Comparison of ENCODE assay signal across 19 cellular contexts in genomic region chr14:90388982-90389381, GRCh38. TPM values are rescaled to one million over a fixed set of nuclear protein-coding genes. Genes with fewer than 3 reads are reported as not detected.
DNase-seq lines count a peak whose midpoint lies in the region; ATAC-seq and TF ChIP-seq lines count a peak whose summit lies in the region.
"Had no signal": no experiment of that assay in that cellular context is flagged by ENCODE, and none has a peak within 500 bp of the region (broad histone marks: within the 10 kb centered on the region; RNA-seq: fewer than 3 reads in every experiment).

No MANE protein-coding gene starts in this region.

- H3K9me3 ChIP-seq in parathyroid adenoma (ENCODE audit: control insufficient read depth, low read length): no peaks in the 10 kb centered on the region
- H3K9me3 ChIP-seq: HAP-1, testis had no signal

- peak; percentile 53 to 58 for ATAC-seq in activated T-cell treated with anti-CD3 and anti-CD28 coated beads, Interleukin-2, amount 50 U/mL, for 72 hours (replicated peaks in 1 of 2)
- ATAC-seq in GM23338 (no peak), HG02884 (IDR thresholded peaks at IDR 0.05; ENCODE audit: unreplicated experiment) (no peak)
- peak; percentile 60 for ATAC-seq in activated naive CD8-positive, alpha-beta T cell treated with anti-CD3 and anti-CD28 coated beads, Interleukin-2, amount 50 U/mL, for 24 hours

- H3K36me3 ChIP-seq in GM23338 (ENCODE audit: insufficient read depth) (no peaks in the 10 kb centered on the region), parathyroid adenoma (ENCODE audit: control insufficient read depth, insufficient read depth, low read length) (no peaks in the 10 kb centered on the region)
- H3K36me3 ChIP-seq: HAP-1 had no signal

- H3K36me3 Mint-ChIP-seq in activated T-cell treated with anti-CD3 and anti-CD28 coated beads, Interleukin-2, amount 50 U/mL, for 72 hours (ENCODE audit: insufficient read depth in 2 of 2): no peaks in the 10 kb centered on the region
- no peaks in the 10 kb centered on the region for H3K36me3 Mint-ChIP-seq in GM23338 (ENCODE audit: low read depth)
- H3K36me3 Mint-ChIP-seq in activated naive CD8-positive, alpha-beta T cell treated with anti-CD3 and anti-CD28 coated beads, Interleukin-2, amount 50 U/mL, for 24 hours (ENCODE audit: low read depth): no peaks in the 10 kb centered on the region
- H3K36me3 Mint-ChIP-seq: CD4-positive, CD25-positive, alpha-beta regulatory T cell had no signal

- H3K9me3 Mint-ChIP-seq in activated T-cell treated with anti-CD3 and anti-CD28 coated beads, Interleukin-2, amount 50 U/mL, for 72 hours: peaks cover 0 to 2% of the 10 kb centered on the region in 2 donors
- H3K9me3 Mint-ChIP-seq in GM23338: no peaks in the 10 kb centered on the region
- no peaks in the 10 kb centered on the region for H3K9me3 Mint-ChIP-seq in activated naive CD8-positive, alpha-beta T cell treated with anti-CD3 and anti-CD28 coated beads, Interleukin-2, amount 50 U/mL, for 24 hours
- H3K9me3 Mint-ChIP-seq: CD4-positive, CD25-positive, alpha-beta regulatory T cell; dendritic cell treated with granulocyte-macrophage colony-stimulating factor and Interleukin-4, amounts not matched to agents 40 ng/mL and 50 ng/mL, for 4 days; nephron progenitor cell had no signal

- TF ChIP-seq CTCF in GM23338 (conservative IDR thresholded peaks at IDR 0.05; ENCODE audit: low read depth in 2 of 2) (no peak), parathyroid adenoma (IDR thresholded peaks at IDR 0.05) (no peak)

- no peaks in the 10 kb centered on the region for H4K20me1 ChIP-seq in GM23338 (replicated peaks; ENCODE audit: insufficient read depth)

- peaks cover 23% of the 10 kb centered on the region for H3K4me1 Mint-ChIP-seq in activated T-cell treated with anti-CD3 and anti-CD28 coated beads, Interleukin-2, amount 50 U/mL, for 72 hours (ENCODE audit: low read depth)
- peaks cover 18% of the 10 kb centered on the region for H3K4me1 Mint-ChIP-seq in GM23338
- H3K4me1 Mint-ChIP-seq in activated naive CD8-positive, alpha-beta T cell treated with anti-CD3 and anti-CD28 coated beads, Interleukin-2, amount 50 U/mL, for 24 hours: peaks cover 41% of the 10 kb centered on the region

- H3K4me3 Mint-ChIP-seq in activated T-cell treated with anti-CD3 and anti-CD28 coated beads, Interleukin-2, amount 50 U/mL, for 72 hours: peak overlapping the region in 1 of 2 donors; percentile 25
- H3K4me3 Mint-ChIP-seq in GM23338: no peak overlapping the region
- H3K4me3 Mint-ChIP-seq in activated naive CD8-positive, alpha-beta T cell treated with anti-CD3 and anti-CD28 coated beads, Interleukin-2, amount 50 U/mL, for 24 hours: no peak overlapping the region
- H3K4me3 Mint-ChIP-seq: dendritic cell treated with granulocyte-macrophage colony-stimulating factor and Interleukin-4, amounts not matched to agents 40 ng/mL and 50 ng/mL, for 4 days; nephron progenitor cell had no signal

- H3K27me3 Mint-ChIP-seq in activated T-cell treated with anti-CD3 and anti-CD28 coated beads, Interleukin-2, amount 50 U/mL, for 72 hours (ENCODE audit: low read depth): no peaks in the 10 kb centered on the region
- no peaks in the 10 kb centered on the region for H3K27me3 Mint-ChIP-seq in GM23338 (ENCODE audit: insufficient read depth, low read depth, poor library complexity)
- H3K27me3 Mint-ChIP-seq in activated naive CD8-positive, alpha-beta T cell treated with anti-CD3 and anti-CD28 coated beads, Interleukin-2, amount 50 U/mL, for 24 hours: no peaks in the 10 kb centered on the region
- H3K27me3 Mint-ChIP-seq: dendritic cell treated with granulocyte-macrophage colony-stimulating factor and Interleukin-4, amounts not matched to agents 40 ng/mL and 50 ng/mL, for 4 days; progenitor cell of endocrine pancreas had no signal

- peaks cover 23% of the 10 kb centered on the region for H3K4me1 ChIP-seq in GM23338 (ENCODE audit: insufficient read depth)
- peaks cover 4% of the 10 kb centered on the region for H3K4me1 ChIP-seq in parathyroid adenoma
- H3K4me1 ChIP-seq: HAP-1 had no signal

- no peaks in the 10 kb centered on the region; the same call in 1 of the 2 replicates for H3K9me2 ChIP-seq in GM23338 (ENCODE audit: insufficient read depth)

- H2AFZ ChIP-seq in GM23338 (peak overlapping the region; percentile 38; the same call in 1 of the 2 replicates), parathyroid adenoma (no peak overlapping the region)

- no peak for DNase-seq in activated T-cell treated with anti-CD3 and anti-CD28 coated beads, Interleukin-2, amount 50 U/mL, for 72 hours
- DNase-seq in activated T-cell treated with anti-CD3 and anti-CD28 coated beads, Interleukin-2, amount 50 U/mL, for 48 hours: no peak
- no peak for DNase-seq in GM23338 (ENCODE audit: low spot score)
- DNase-seq in activated naive CD8-positive, alpha-beta T cell treated with anti-CD3 and anti-CD28 coated beads, Interleukin-2, amount 50 U/mL, for 24 hours: no peak
- no peak for DNase-seq in posterior vena cava (ENCODE audit: low spot score)
- DNase-seq in CD1c-positive myeloid dendritic cell (ENCODE audit: extremely low spot score): no peak
- DNase-seq: activated effector memory CD4-positive, alpha-beta T cell treated with anti-CD3 and anti-CD28 coated beads, Interleukin-2, amount 50 U/mL, for 16 hours; anterior cingulate cortex; CD4-positive, CD25-positive, alpha-beta regulatory T cell; left ventricle myocardium superior; NCI-H1436 treated with DMSO at 0.1 percent for 48 hours; testis had no signal

- H3K4me3 ChIP-seq in GM23338: no peak overlapping the region
- H3K4me3 ChIP-seq in parathyroid adenoma (ENCODE audit: low read depth, low read length): no peak overlapping the region
- H3K4me3 ChIP-seq: HAP-1, SK-N-MC, testis had no signal

- intact Hi-C loops in posterior vena cava (cut with DNase I): no loop called here

- peak overlapping the region; percentile 10 for H3K27ac Mint-ChIP-seq in activated T-cell treated with anti-CD3 and anti-CD28 coated beads, Interleukin-2, amount 50 U/mL, for 72 hours
- peak overlapping the region; percentile 79; the same call in 1 of the 2 replicates for H3K27ac Mint-ChIP-seq in GM23338
- H3K27ac Mint-ChIP-seq in activated naive CD8-positive, alpha-beta T cell treated with anti-CD3 and anti-CD28 coated beads, Interleukin-2, amount 50 U/mL, for 24 hours: peak overlapping the region; percentile 46
- H3K27ac Mint-ChIP-seq: dendritic cell treated with granulocyte-macrophage colony-stimulating factor and Interleukin-4, amounts not matched to agents 40 ng/mL and 50 ng/mL, for 4 days; nephron progenitor cell had no signal

- H3K27ac ChIP-seq in GM23338 (ENCODE audit: low read depth) (no peak overlapping the region), parathyroid adenoma (peak overlapping the region; percentile 1)
- H3K27ac ChIP-seq: SK-N-MC had no signal

- H3F3A ChIP-seq in GM23338 (replicated peaks; ENCODE audit: low read depth): 0 out of 2 replicates have a peak, but pooled peaks cover 4% of the 10 kb centered on the region

- H3K4me2 ChIP-seq in GM23338 (peak overlapping the region; percentile 42; the same call in 1 of the 2 replicates), parathyroid adenoma (ENCODE audit: low read length) (no peak overlapping the region)

- H3K27me3 ChIP-seq in GM23338 (ENCODE audit: insufficient read depth): peaks cover 5% of the 10 kb centered on the region; the same call in 1 of the 2 replicates
- H3K27me3 ChIP-seq in parathyroid adenoma (ENCODE audit: control insufficient read depth, insufficient read depth, low read length): no peaks in the 10 kb centered on the region
- H3K27me3 ChIP-seq: testis had no signal

- no peak overlapping the region for H3K9ac ChIP-seq in parathyroid adenoma

- H3K79me2 ChIP-seq in GM23338 (replicated peaks; ENCODE audit: insufficient read depth): no peaks in the 10 kb centered on the region
- no peaks in the 10 kb centered on the region for H3K79me2 ChIP-seq in parathyroid adenoma

TF ChIP-seq in GM23338, 12 proteins besides CTCF, POLR2A, EP300 and RAD21 (continues in another document):
- no peak for TF ChIP-seq STAT1 (IDR thresholded peaks at IDR 0.05; ENCODE audit: unreplicated experiment)
- no peak for TF ChIP-seq EZH2 (IDR thresholded peaks at IDR 0.05; ENCODE audit: low read depth, unreplicated experiment)
- TF ChIP-seq CREB1 (CRISPR knock-in tag; IDR thresholded peaks at IDR 0.05; ENCODE audit: low read depth): no peak

RNA-seq across cellular contexts. Expression of gene CALM1, which starts 7.8 kb away (rescaled TPM):
- 100 to 1,000 TPM; 391 to 489 TPM for total RNA-seq in activated T-cell treated with anti-CD3 and anti-CD28 coated beads, Interleukin-2, amount 50 U/mL, for 72 hours
- total RNA-seq in GM23338 (2014; rRNA removed; shearing (Covaris generic)): 308 and 335 TPM in 2 replicates
- polyA plus RNA-seq in GM23338 (2016; fragmentation: Nextera tagmentation; extraction: Ambion mirVana): 1,841 and 2,024 TPM in 2 replicates
- total RNA-seq in posterior vena cava: 100 to 1,000 TPM; 662 to 764 TPM

RNA-seq across cellular contexts. Expression of gene NRDE2, which starts 57.2 kb away (rescaled TPM):
- total RNA-seq in activated T-cell treated with anti-CD3 and anti-CD28 coated beads, Interleukin-2, amount 50 U/mL, for 72 hours: 10 to 100 TPM; 26.4 to 28.9 TPM
- total RNA-seq in GM23338 (2014; rRNA removed; shearing (Covaris generic)): 8.6 and 9.8 TPM in 2 replicates
- 17.3 and 20.6 TPM in 2 replicates for polyA plus RNA-seq in GM23338 (2016; fragmentation: Nextera tagmentation; extraction: Ambion mirVana)
- 10 to 100 TPM; 13.5 to 16.8 TPM for total RNA-seq in posterior vena cava

Comparison
In these comparisons a context has a peak if more than half of its experiments do, and no peak if none do; other contexts are left out.
1. ATAC-seq: peak in activated T-cell treated with anti-CD3 and anti-CD28 coated beads, Interleukin-2, amount 50 U/mL, for 72 hours (2 of 2) and activated naive CD8-positive, alpha-beta T cell treated with anti-CD3 and anti-CD28 coated beads, Interleukin-2, amount 50 U/mL, for 24 hours (single experiment); none in GM23338 (single experiment) and HG02884 (single experiment).
2. H3K27ac Mint-ChIP-seq: peak in every context shown above with its lines; median percentile 79 in GM23338; 46 in activated naive CD8-positive, alpha-beta T cell treated with anti-CD3 and anti-CD28 coated beads, Interleukin-2, amount 50 U/mL, for 24 hours; 10 in activated T-cell treated with anti-CD3 and anti-CD28 coated beads, Interleukin-2, amount 50 U/mL, for 72 hours.